Comparison of ENCODE assay signal across 21 cellular contexts in genomic region chr7:41491313-41491712, GRCh38.
DNase-seq lines count a peak whose midpoint lies in the region; ATAC-seq and TF ChIP-seq lines count a peak whose summit lies in the region.
"Had no signal": no experiment of that assay in that cellular context is flagged by ENCODE, and none has a peak within 500 bp of the region (broad histone marks: within the 10 kb centered on the region; RNA-seq: fewer than 3 reads in every experiment).

No MANE protein-coding gene starts in this region.

- H3K4me3 ChIP-seq in SK-N-SH (ENCODE audit: low read depth in 2 of 2, low read length in 1 of 2) (no peak overlapping the region), astrocyte of the spinal cord (ENCODE audit: low read depth, low read length) (no peak overlapping the region), hepatocyte (no peak overlapping the region), smooth muscle cell (no peak overlapping the region)
- H3K4me3 ChIP-seq: BLaER1, GM12878, MG63, Peyer's patch had no signal

- TF ChIP-seq RAD21 in SK-N-SH (IDR thresholded peaks at IDR 0.05; ENCODE audit: low read length) = no peak

- H3K79me2 ChIP-seq in SK-N-SH (ENCODE audit: insufficient read depth) (no peaks in the 10 kb centered on the region), hepatocyte (no peaks in the 10 kb centered on the region), smooth muscle cell (ENCODE audit: low read depth) (no peaks in the 10 kb centered on the region)

- no peak overlapping the region for H3K27ac ChIP-seq in SK-N-SH (ENCODE audit: low read depth in 2 of 2, low read length in 1 of 2)
- H3K27ac ChIP-seq in hepatocyte = no peak overlapping the region
- H3K27ac ChIP-seq in smooth muscle cell (ENCODE audit: low read depth) = peak overlapping the region; percentile 11
- H3K27ac ChIP-seq: BLaER1, KMS-11, Peyer's patch had no signal

- no peaks in the 10 kb centered on the region for H3K36me3 ChIP-seq in SK-N-SH (replicated peaks in 1 of 2; ENCODE audit: control insufficient read depth in 1 of 2, insufficient read depth in 2 of 2, low read length in 1 of 2)
- no peaks in the 10 kb centered on the region for H3K36me3 ChIP-seq in hepatocyte (replicated peaks; ENCODE audit: insufficient read depth, low read depth)
- H3K36me3 ChIP-seq in smooth muscle cell (ENCODE audit: low read depth) = no peaks in the 10 kb centered on the region
- H3K36me3 ChIP-seq: BLaER1, MG63, Peyer's patch had no signal

- no peak overlapping the region for H3K9ac ChIP-seq in SK-N-SH
- H3K9ac ChIP-seq in smooth muscle cell (ENCODE audit: low read depth) = no peak overlapping the region
- H3K9ac ChIP-seq: BLaER1, KMS-11 had no signal

- TF ChIP-seq CTCF in SK-N-SH (IDR thresholded peaks at IDR 0.05) (no peak), astrocyte of the spinal cord (IDR thresholded peaks at IDR 0.05; ENCODE audit: low read depth, low read length) (no peak), hepatocyte (IDR thresholded peaks at IDR 0.05; ENCODE audit: poor library complexity) (no peak), smooth muscle cell (IDR thresholded peaks at IDR 0.05; ENCODE audit: borderline replicate concordance, insufficient read depth, poor library complexity, severe bottlenecking) (no peak), endothelial cell (IDR thresholded peaks at IDR 0.05; ENCODE audit: unreplicated experiment) (no peak)

- no peaks in the 10 kb centered on the region for H3K9me3 Mint-ChIP-seq in endothelial cell (ENCODE audit: unreplicated experiment)

- H3K4me3 Mint-ChIP-seq in endothelial cell (ENCODE audit: unreplicated experiment) = no peak overlapping the region
- H3K4me3 Mint-ChIP-seq: CD8-positive, alpha-beta memory T cell had no signal

- H3K9me2 ChIP-seq in SK-N-SH (no peaks in the 10 kb centered on the region), hepatocyte (replicated peaks; ENCODE audit: insufficient read depth) (no peaks in the 10 kb centered on the region)

- CTCF ChIA-PET in SK-N-SH (lab: Yijun Ruan, JAX) = interaction anchor here (0.9 kb wide), 1 partner anchor 14 kb away, joined by 4 read pairs; no protein-coding TSS in a partner anchor

- H3K9me3 ChIP-seq in SK-N-SH (no peaks in the 10 kb centered on the region), hepatocyte (ENCODE audit: low read depth) (no peaks in the 10 kb centered on the region), smooth muscle cell (replicated peaks; ENCODE audit: low read depth) (no peaks in the 10 kb centered on the region)
- H3K9me3 ChIP-seq: BLaER1, MG63, Peyer's patch had no signal

- H2AFZ ChIP-seq in SK-N-SH (ENCODE audit: low read depth) (0 out of 2 replicates have a peak overlapping the region, but pooled peaks have one; percentile 24), hepatocyte (no peak overlapping the region), smooth muscle cell (ENCODE audit: low read depth) (peak overlapping the region; percentile 76)

- DNase-seq in SK-N-SH (no peak), astrocyte of the spinal cord (ENCODE audit: low read depth, low spot score) (peak; percentile 17), hepatocyte (ENCODE audit: low spot score) (no peak), smooth muscle cell (lab: John Stamatoyannopoulos, UW; ENCODE audit: unreplicated experiment) (no peak), endothelial cell (ENCODE audit: low spot score) (no peak), GM03348 (ENCODE audit: low spot score) (no peak)
- DNase-seq: 8988T; CD8-positive, alpha-beta memory T cell; DND-41; GOT3; MG63; NCI-H1105; NCI-H1694; NCI-H510A treated with DMSO at 0.1 percent for 48 hours; Peyer's patch; SHP77 had no signal

- H3K4me2 ChIP-seq in SK-N-SH (no peak overlapping the region), hepatocyte (peak overlapping the region; percentile 29), smooth muscle cell (peak overlapping the region; percentile 29)
- H3K4me2 ChIP-seq: BLaER1, KMS-11 had no signal

- H3K27ac Mint-ChIP-seq in endothelial cell (ENCODE audit: unreplicated experiment) = no peak overlapping the region
- H3K27ac Mint-ChIP-seq: CD8-positive, alpha-beta memory T cell had no signal

- no peaks in the 10 kb centered on the region for H3K4me1 Mint-ChIP-seq in endothelial cell (ENCODE audit: unreplicated experiment)
- H3K4me1 Mint-ChIP-seq: CD8-positive, alpha-beta memory T cell had no signal

- no peak for TF ChIP-seq EP300 in SK-N-SH (IDR thresholded peaks at IDR 0.05; ENCODE audit: borderline replicate concordance in 1 of 2, low read depth in 1 of 2, low read length in 1 of 2)

- H3K27me3 ChIP-seq in SK-N-SH (ENCODE audit: insufficient read depth) (no peaks in the 10 kb centered on the region), hepatocyte (no peaks in the 10 kb centered on the region), smooth muscle cell (ENCODE audit: low read depth) (no peaks in the 10 kb centered on the region)
- H3K27me3 ChIP-seq: BLaER1, MG63, Peyer's patch had no signal

- H3F3A ChIP-seq in SK-N-SH (replicated peaks; ENCODE audit: insufficient read depth) (no peaks in the 10 kb centered on the region), smooth muscle cell (ENCODE audit: low read depth) (no peaks in the 10 kb centered on the region)

- H4K20me1 ChIP-seq in SK-N-SH (ENCODE audit: insufficient read depth) = no peaks in the 10 kb centered on the region
- H4K20me1 ChIP-seq in hepatocyte (ENCODE audit: insufficient read depth, poor library complexity, severe bottlenecking) = no peaks in the 10 kb centered on the region
- H4K20me1 ChIP-seq in smooth muscle cell (ENCODE audit: low read depth) = no peaks in the 10 kb centered on the region
- H4K20me1 ChIP-seq: BLaER1 had no signal

- ATAC-seq in SK-N-SH treated with all-trans-retinoic acid at 6 μM for 48 hours (no peak), GM21717 (IDR thresholded peaks at IDR 0.05; ENCODE audit: unreplicated experiment) (no peak)
- ATAC-seq: GM12878 had no signal

- H3K4me1 ChIP-seq in SK-N-SH (ENCODE audit: control insufficient read depth in 1 of 2, insufficient read depth in 2 of 2, low read depth in 1 of 2, low read length in 1 of 2) (no peaks in the 10 kb centered on the region), hepatocyte (ENCODE audit: insufficient read depth) (peaks cover 4% of the 10 kb centered on the region), smooth muscle cell (ENCODE audit: low read depth) (no peaks in the 10 kb centered on the region)
- H3K4me1 ChIP-seq: BLaER1, Peyer's patch had no signal

- 53% methylated on average over 5 of the region's 5 CpGs for WGBS in SK-N-SH (ENCODE audit: low lambda C conversion rate)
- WGBS in hepatocyte (ENCODE audit: low lambda C conversion rate, missing lambda C conversion rate) = 62% methylated on average over 5 of the region's 5 CpGs
- 60% methylated on average over 5 of the region's 5 CpGs for WGBS in smooth muscle cell (ENCODE audit: low lambda C conversion rate)

- no peaks in the 10 kb centered on the region for H3K36me3 Mint-ChIP-seq in endothelial cell (ENCODE audit: low read depth, unreplicated experiment)
- H3K36me3 Mint-ChIP-seq: CD8-positive, alpha-beta memory T cell had no signal

- no peaks in the 10 kb centered on the region for H3K27me3 Mint-ChIP-seq in endothelial cell (ENCODE audit: unreplicated experiment)

- POLR2A ChIA-PET in SK-N-SH (lab: Yijun Ruan, JAX) = no interaction called here

- in situ Hi-C loops in astrocyte of the spinal cord (cut with HindIII; ENCODE audit: low sequenced_read_pairs) = no loop called here

TF ChIP-seq in SK-N-SH, 30 proteins besides CTCF, POLR2A, EP300 and RAD21 (continues in another document):
- TF ChIP-seq RFX5 (IDR thresholded peaks at IDR 0.05; ENCODE audit: low read length) = no peak
- no peak for TF ChIP-seq SIN3A (IDR thresholded peaks at IDR 0.05; ENCODE audit: borderline replicate concordance, low read depth, low read length)
- TF ChIP-seq TCF12 (IDR thresholded peaks at IDR 0.05) = no peak
- no peak for TF ChIP-seq MEF2A (IDR thresholded peaks at IDR 0.05; ENCODE audit: borderline replicate concordance, low read depth)
- TF ChIP-seq YY1 (IDR thresholded peaks at IDR 0.05; ENCODE audit: low read depth) = no peak
- TF ChIP-seq TAF1 (IDR thresholded peaks at IDR 0.05; ENCODE audit: borderline replicate concordance, low read depth, low read length) = no peak
- TF ChIP-seq MXI1 (IDR thresholded peaks at IDR 0.05; ENCODE audit: low read depth, low read length) = no peak
- no peak for TF ChIP-seq MAX (IDR thresholded peaks at IDR 0.05; ENCODE audit: low read depth)

TF ChIP-seq in SK-N-SH treated with all-trans-retinoic acid at 6 μM for 48 hours, 23 proteins besides CTCF, POLR2A, EP300 and RAD21 (continues in another document):
- TF ChIP-seq ZNF565 (CRISPR knock-in tag; conservative IDR thresholded peaks at IDR 0.05; ENCODE audit: low read depth) (no peak), ZC3H10 (CRISPR knock-in tag; IDR thresholded peaks at IDR 0.05) (no peak), PPARA (CRISPR knock-in tag; IDR thresholded peaks at IDR 0.05; ENCODE audit: borderline replicate concordance) (no peak), TSHZ2 (CRISPR knock-in tag; IDR thresholded peaks at IDR 0.05) (no peak), BACH2 (CRISPR knock-in tag; IDR thresholded peaks at IDR 0.05; ENCODE audit: borderline replicate concordance) (no peak), SNAI2 (CRISPR knock-in tag; IDR thresholded peaks at IDR 0.05) (no peak), ZFP30 (CRISPR knock-in tag; IDR thresholded peaks at IDR 0.05) (no peak), TCF4 (CRISPR knock-in tag; IDR thresholded peaks at IDR 0.05; ENCODE audit: borderline replicate concordance) (no peak), ESRRG (CRISPR knock-in tag; IDR thresholded peaks at IDR 0.05) (no peak), RARB (CRISPR knock-in tag; IDR thresholded peaks at IDR 0.05) (no peak)
